ENCODE assay signal across 9 cellular contexts in the genomic region with DNA sequence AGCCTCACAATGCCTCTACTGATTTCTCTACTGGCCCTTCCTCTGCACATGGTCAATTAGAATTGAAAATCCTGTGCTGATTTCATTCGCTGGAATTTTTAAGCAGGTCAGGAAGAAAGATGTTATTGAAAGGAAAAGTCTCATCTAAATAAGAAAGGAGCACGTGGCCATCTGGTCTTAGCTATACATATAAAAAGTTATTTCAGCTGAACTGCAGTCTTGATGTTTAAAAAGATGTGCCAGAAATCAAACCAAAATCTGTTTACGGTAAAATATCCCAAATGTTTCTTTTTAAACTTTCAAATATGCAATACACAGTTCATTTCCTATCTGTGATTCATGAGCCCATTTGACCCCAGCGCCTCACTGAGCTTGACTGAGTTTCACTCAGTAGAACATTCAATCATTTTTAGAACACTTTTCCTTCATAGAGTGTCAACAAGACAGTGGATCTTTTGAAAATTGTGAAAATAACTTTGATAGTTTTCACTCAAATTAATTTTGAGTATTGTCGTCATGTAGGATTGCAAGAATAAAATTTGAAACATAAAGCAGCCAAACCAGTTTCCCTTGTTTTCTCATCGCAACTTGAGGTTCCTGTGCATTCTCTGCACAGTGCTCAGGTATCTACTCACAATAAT.
DNase-seq lines count a peak whose midpoint lies in the region; ATAC-seq, FAIRE-seq and TF ChIP-seq lines count a peak whose summit lies in the region.
"Had no signal": no experiment of that assay in that cellular context is flagged by ENCODE, and none has a peak within 500 bp of the region (broad histone marks: within the 10 kb centered on the region; RNA-seq: fewer than 3 reads in every experiment).

No MANE protein-coding gene starts in this region.

- H3K4me1 ChIP-seq in SJCRH30 = peaks cover 2% of the 10 kb centered on the region; the same call in 1 of the 2 replicates
- peaks cover 8 to 9% of the 10 kb centered on the region in 2 donors for H3K4me1 ChIP-seq in adrenal gland (replicated peaks in 1 of 2)

- H3K27me3 ChIP-seq in SJCRH30 = no peaks in the 10 kb centered on the region
- H3K27me3 ChIP-seq in adrenal gland = no peaks in the 10 kb centered on the region

- 69 to 81% (median 72%) methylated on average over 6 of the region's 6 CpGs for WGBS in adrenal gland, 4 donors

- no peak for TF ChIP-seq POLR2A in adrenal gland (IDR thresholded peaks at IDR 0.05)

- H3K27ac Mint-ChIP-seq in T-helper 17 cell = peak overlapping the region; percentile 47
- H3K27ac Mint-ChIP-seq: memory B cell had no signal

- FAIRE-seq in urothelium cell line (lab: Jason Lieb, UNC) = no peak

- H3K36me3 ChIP-seq in SJCRH30 = no peaks in the 10 kb centered on the region
- H3K36me3 ChIP-seq in adrenal gland (replicated peaks in 1 of 2) = no peaks in the 10 kb centered on the region

- H3K27ac ChIP-seq in SJCRH30 (no peak overlapping the region), adrenal gland (no peak overlapping the region)

- H3K9me3 ChIP-seq in T-helper 17 cell (ENCODE audit: control insufficient read depth, low read length, poor library complexity, severe bottlenecking) (no peaks in the 10 kb centered on the region), SJCRH30 (replicated peaks) (no peaks in the 10 kb centered on the region), adrenal gland (replicated peaks in 1 of 3) (no peaks in the 10 kb centered on the region)

- ATAC-seq in T-helper 17 cell = no peak
- ATAC-seq in HG02759 (IDR thresholded peaks at IDR 0.05; ENCODE audit: unreplicated experiment) = no peak

- peaks cover 26% of the 10 kb centered on the region for H3K4me1 Mint-ChIP-seq in T-helper 17 cell

- H3K4me3 ChIP-seq in SJCRH30 (no peak overlapping the region), adrenal gland (peak overlapping the region in 1 of 4 donors; percentile 14)

- no peaks in the 10 kb centered on the region for H3K36me3 Mint-ChIP-seq in T-helper 17 cell (ENCODE audit: low read depth)
- H3K36me3 Mint-ChIP-seq: memory B cell had no signal

- no peaks in the 10 kb centered on the region for H3K27me3 Mint-ChIP-seq in T-helper 17 cell

- intact Hi-C loops in adrenal gland (cut with DNase I) = no loop called here

- peak; percentile 11 for DNase-seq in stimulated activated CD4-positive, alpha-beta T cell treated with anti-CD3 and anti-CD28 coated beads, Interleukin-15, amount 100 ng/mL, for 24 hours
- DNase-seq in stimulated activated CD4-positive, alpha-beta T cell treated with anti-CD3 and anti-CD28 coated beads, Interleukin-4, amount 100 ng/mL, for 24 hours = no peak
- DNase-seq in T-helper 17 cell = no peak
- DNase-seq in glomerular visceral epithelial cell (ENCODE audit: extremely low spot score) = peak; percentile 44
- no peak for DNase-seq in SJCRH30
- DNase-seq in urothelium cell line (ENCODE audit: low spot score) = no peak
- no peak for DNase-seq in adrenal gland

- peak overlapping the region; percentile 41 for H3K4me3 Mint-ChIP-seq in T-helper 17 cell
- H3K4me3 Mint-ChIP-seq: memory B cell had no signal

- TF ChIP-seq CTCF in adrenal gland (IDR thresholded peaks at IDR 0.05) = no peak

Comparison
In these comparisons a context has a peak if more than half of its experiments do, and no peak if none do; other contexts are left out.
1. DNase-seq: peak in stimulated activated CD4-positive, alpha-beta T cell treated with anti-CD3 and anti-CD28 coated beads, Interleukin-15, amount 100 ng/mL, for 24 hours (single experiment) and glomerular visceral epithelial cell (single experiment); none in stimulated activated CD4-positive, alpha-beta T cell treated with anti-CD3 and anti-CD28 coated beads, Interleukin-4, amount 100 ng/mL, for 24 hours (single experiment), T-helper 17 cell (0 of 3), SJCRH30 (0 of 2), urothelium cell line (single experiment) and adrenal gland (0 of 7).